Comparison of ENCODE assay signal across 17 cellular contexts in the genomic region with DNA sequence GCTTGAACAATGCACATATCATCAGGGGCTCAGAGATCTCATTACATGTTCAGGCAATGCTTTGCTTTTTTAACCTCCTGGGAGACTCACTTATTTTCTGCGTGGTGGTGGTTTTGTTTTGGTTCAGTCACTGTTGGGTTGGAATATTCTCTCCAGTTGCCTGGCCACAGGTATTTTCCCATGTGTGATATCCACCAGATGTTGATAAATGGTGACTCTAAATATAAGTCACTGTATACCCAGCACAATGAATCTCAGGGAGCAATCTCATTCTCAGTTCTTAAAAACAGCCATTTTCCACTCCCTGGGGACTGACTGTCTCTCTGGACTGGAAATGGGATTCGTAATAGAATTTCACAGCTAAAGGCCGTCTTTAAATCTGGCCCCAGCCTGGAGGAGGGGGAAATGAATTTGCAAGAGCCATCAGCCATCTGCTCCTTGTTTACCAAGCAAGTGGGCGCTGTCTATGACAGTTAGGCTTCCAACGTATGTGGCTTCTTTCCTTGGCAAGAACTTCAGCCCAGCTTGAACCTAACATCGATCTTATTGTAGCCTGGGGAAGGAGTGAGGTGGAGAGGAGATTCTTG.
DNase-seq lines count a peak whose midpoint lies in the region; ATAC-seq and TF ChIP-seq lines count a peak whose summit lies in the region.
"Had no signal": no experiment of that assay in that cellular context is flagged by ENCODE, and none has a peak within 500 bp of the region (broad histone marks: within the 10 kb centered on the region; RNA-seq: fewer than 3 reads in every experiment).

No MANE protein-coding gene starts in this region.

- DNase-seq in AG08396 (ENCODE audit: low spot score), result peak; percentile 4
- DNase-seq in MG63, result peak; percentile 40
- DNase-seq in kidney glomerular epithelial cell (lab: John Stamatoyannopoulos, UW), result peak; percentile 82
- no peak for DNase-seq in 8988T
- no peak for DNase-seq in LoVo (ENCODE audit: low spot score)
- DNase-seq: activated effector memory CD4-positive, alpha-beta T cell treated with Interleukin-2 at 50 U/mL for 16 hours; colonic mucosa; NCI-H1092; NCI-H526 treated with DMSO at 0.1 percent for 48 hours; nephron progenitor cell; stimulated activated CD4-positive, alpha-beta T cell treated with anti-CD3 and anti-CD28 coated beads, Interleukin-12 subunit alpha, Interleukin-12 subunit beta, amount 100 ng/mL, for 4 hours; upper lobe of right lung had no signal

- H3K27ac Mint-ChIP-seq in brain, result peak overlapping the region; percentile 11 to 72 (median 37)
- H3K27ac Mint-ChIP-seq: nephron progenitor cell had no signal

- H3K9me3 Mint-ChIP-seq in brain, result no peaks in the 10 kb centered on the region
- H3K9me3 Mint-ChIP-seq: nephron progenitor cell had no signal

- H3K36me3 ChIP-seq in MG63, result no peaks in the 10 kb centered on the region
- H3K36me3 ChIP-seq: colonic mucosa, gastroesophageal sphincter, upper lobe of right lung had no signal

- no peak for TF ChIP-seq CTCF in brain (conservative IDR thresholded peaks at IDR 0.05)

- H3K4me1 Mint-ChIP-seq in brain, result peaks cover 13% of the 10 kb centered on the region

- no peaks in the 10 kb centered on the region for H3K27me3 ChIP-seq in MG63
- H3K27me3 ChIP-seq: colonic mucosa, upper lobe of right lung had no signal

- no peaks in the 10 kb centered on the region for H3K9me3 ChIP-seq in MG63
- H3K9me3 ChIP-seq: colonic mucosa, gastroesophageal sphincter, upper lobe of right lung had no signal

- no peak overlapping the region for H3K4me3 ChIP-seq in MG63
- H3K4me3 ChIP-seq: colonic mucosa, gastroesophageal sphincter, SK-N-MC, upper lobe of right lung had no signal

- no peaks in the 10 kb centered on the region for H3K27me3 Mint-ChIP-seq in brain

- H3K36me3 Mint-ChIP-seq in brain, result peaks cover 5% of the 10 kb centered on the region

- ATAC-seq in GM21390 (IDR thresholded peaks at IDR 0.05; ENCODE audit: unreplicated experiment) (no peak), HG03354 (IDR thresholded peaks at IDR 0.05; ENCODE audit: poor library complexity, severe bottlenecking, unreplicated experiment) (no peak)
- ATAC-seq: upper lobe of right lung had no signal

- peak overlapping the region in 1 of 5 experiments; percentile 15 for H3K4me3 Mint-ChIP-seq in brain
- H3K4me3 Mint-ChIP-seq: nephron progenitor cell had no signal

Comparison
In these comparisons a context has a peak if more than half of its experiments do, and no peak if none do; other contexts are left out.
1. DNase-seq: peak in AG08396 (single experiment), MG63 (single experiment) and kidney glomerular epithelial cell (single experiment); none in 8988T (single experiment) and LoVo (single experiment).